In genomic region chr2:130985831-130986649, GRCh38 we compare ENCODE assay signal across 1 cellular context.
TF ChIP-seq lines count a peak whose summit lies in the region.

No MANE protein-coding gene starts in this region.

TF ChIP-seq in IMR-90, 13 proteins besides CTCF, POLR2A, EP300 and RAD21 (continued from another document):
- TF ChIP-seq RCOR1 (IDR thresholded peaks at IDR 0.05; ENCODE audit: insufficient replicate concordance, low read length) (no peak), CHD1 (IDR thresholded peaks at IDR 0.05; ENCODE audit: low read depth, low read length) (no peak), RFX5 (IDR thresholded peaks at IDR 0.05; ENCODE audit: low read depth, low read length) (no peak), CEBPB (IDR thresholded peaks at IDR 0.05; ENCODE audit: low read depth, low read length) (no peak)
TF ChIP-seq in IMR-90: peak in this region for 0.
